In the genomic region with DNA sequence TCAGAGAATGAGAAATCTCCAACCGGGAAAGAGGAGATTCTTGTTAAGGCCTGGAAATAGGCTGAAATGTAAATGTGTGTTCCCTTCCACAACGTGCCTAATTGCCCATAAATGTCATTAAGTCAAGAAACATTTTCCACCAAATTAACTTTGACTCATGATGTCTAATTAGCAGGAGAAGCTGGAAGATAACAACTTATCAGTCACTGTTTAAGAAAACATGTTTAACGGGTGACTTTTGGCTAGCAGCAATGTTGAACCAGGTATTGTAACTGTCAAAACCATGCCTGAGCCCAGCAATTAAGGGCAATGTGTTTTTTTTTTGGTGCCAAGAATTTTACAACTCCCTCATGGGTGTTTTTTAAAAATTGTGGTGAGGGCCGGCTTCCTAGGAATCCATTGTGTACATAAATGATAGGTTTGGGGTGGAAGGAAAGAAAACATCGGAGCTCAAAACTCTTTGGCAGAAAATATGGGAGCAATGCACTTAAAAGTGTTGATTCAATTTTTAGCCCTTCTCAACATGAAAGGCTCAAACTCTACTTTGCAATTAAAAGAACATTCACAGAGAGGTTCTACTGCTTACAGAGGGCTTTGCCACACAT, we compare ENCODE assay signal across 28 cellular contexts.
"Had no signal": no experiment of that assay in that cellular context is flagged by ENCODE, and none has a peak within 500 bp of the region (broad histone marks: within the 10 kb centered on the region; RNA-seq: fewer than 3 reads in every experiment).

No MANE protein-coding gene starts in this region.

- H3K4me2 ChIP-seq: neural progenitor cell had no signal

- H3K4me3 Mint-ChIP-seq: activated naive CD8-positive, alpha-beta T cell; natural killer cell; neural progenitor cell had no signal

- H3K9me3 Mint-ChIP-seq: natural killer cell, neural progenitor cell had no signal

- ATAC-seq: activated CD4-positive, CD25-positive, alpha-beta regulatory T cell treated with anti-CD3 and anti-CD28 coated beads, Interleukin-2, amount 50 U/mL, for 24 hours; body of pancreas; natural killer cell; right cardiac atrium; stimulated activated naive CD8-positive, alpha-beta T cell treated with anti-CD3 and anti-CD28 coated beads, Interleukin-15, Interleukin-2, amounts not matched to agents 100 U/mL and 50 U/mL, for 24 hours had no signal

- H3K79me2 ChIP-seq: parathyroid adenoma had no signal

- H3K4me1 Mint-ChIP-seq: natural killer cell had no signal

- H3K27me3 ChIP-seq: body of pancreas, neural progenitor cell, testis had no signal

- H3K27ac ChIP-seq: body of pancreas, epithelial cell of prostate, esophagus squamous epithelium, left ventricle myocardium inferior, neural progenitor cell, parathyroid adenoma, testis, transverse colon, WERI-Rb-1 had no signal

- H3K9ac ChIP-seq: neural progenitor cell, parathyroid adenoma had no signal

- H3K4me3 ChIP-seq: body of pancreas, esophagus squamous epithelium, left ventricle myocardium inferior, lung, neural progenitor cell, testis, transverse colon had no signal

- H3K27ac Mint-ChIP-seq: activated naive CD8-positive, alpha-beta T cell; natural killer cell; neural progenitor cell had no signal

- DNase-seq: activated CD4-positive, alpha-beta T cell treated with anti-CD3 and anti-CD28 coated beads for 48 hours; activated CD4-positive, alpha-beta T cell treated with anti-CD3 and anti-CD28 coated beads, Interleukin-2, amount 50 U/mL, for 48 hours; activated CD8-positive, alpha-beta memory T cell treated with anti-CD3 and anti-CD28 coated beads for 24 hours; activated effector memory CD4-positive, alpha-beta T cell treated with Interleukin-2 at 50 U/mL for 16 hours; activated naive CD4-positive, alpha-beta T cell treated with Interleukin-2 at 50 U/mL for 16 hours; anterior cingulate cortex; body of pancreas; dermis blood vessel endothelial cell; effector CD4-positive, alpha-beta T cell; esophagus squamous epithelium; foreskin melanocyte; left ventricle myocardium inferior; mesendoderm; natural killer cell; occipital lobe; right cardiac atrium; stimulated activated CD4-positive, alpha-beta T cell treated with anti-CD3 and anti-CD28 coated beads, Interleukin-12 subunit alpha, Interleukin-12 subunit beta, amount 100 ng/mL, for 4 hours; stimulated activated CD4-positive, alpha-beta T cell treated with anti-CD3 and anti-CD28 coated beads, Interleukin-4, amount 100 ng/mL, for 1 hour; stimulated activated naive CD8-positive, alpha-beta T cell treated with anti-CD3 and anti-CD28 coated beads, Interleukin-15, Interleukin-2, amounts not matched to agents 100 U/mL and 50 U/mL, for 24 hours; testis; transverse colon; WERI-Rb-1 had no signal

- H3K9me3 ChIP-seq: body of pancreas, esophagus squamous epithelium, left ventricle myocardium inferior, testis, transverse colon had no signal

- H2AFZ ChIP-seq: neural progenitor cell, parathyroid adenoma had no signal

- H3K4me1 ChIP-seq: body of pancreas, esophagus squamous epithelium, left ventricle myocardium inferior, neural progenitor cell, parathyroid adenoma, testis, transverse colon had no signal

- H3K36me3 ChIP-seq: esophagus squamous epithelium, left ventricle myocardium inferior, neural progenitor cell, transverse colon, WERI-Rb-1 had no signal

- H3K36me3 Mint-ChIP-seq: activated naive CD8-positive, alpha-beta T cell; natural killer cell; neural progenitor cell had no signal
